10 cellular contexts compared by ENCODE assay signal in genomic region chr18:21004721-21005120, GRCh38.
DNase-seq lines count a peak whose midpoint lies in the region; ATAC-seq and TF ChIP-seq lines count a peak whose summit lies in the region.
"Had no signal": no experiment of that assay in that cellular context is flagged by ENCODE, and none has a peak within 500 bp of the region (broad histone marks: within the 10 kb centered on the region; RNA-seq: fewer than 3 reads in every experiment).

No MANE protein-coding gene starts in this region.

- H3K4me3 ChIP-seq in cardiac fibroblast (replicated peaks in 1 of 2; ENCODE audit: low read depth in 2 of 2, low read length in 2 of 2) = no peak overlapping the region
- no peak overlapping the region for H3K4me3 ChIP-seq in lower lobe of right lung
- H3K4me3 ChIP-seq: ovary had no signal

- ATAC-seq in lower lobe of right lung (peak; percentile 84 to 92), GM19397 (IDR thresholded peaks at IDR 0.05; ENCODE audit: unreplicated experiment) (no peak)

- peaks cover 19% of the 10 kb centered on the region for H3K4me1 ChIP-seq in lower lobe of right lung

- peaks cover 10% of the 10 kb centered on the region for H3K36me3 Mint-ChIP-seq in IgD-negative memory B cell
- H3K36me3 Mint-ChIP-seq in nephron progenitor cell (ENCODE audit: low read depth) = peaks cover 80% of the 10 kb centered on the region

- H3K27ac ChIP-seq in lower lobe of right lung (peak overlapping the region; percentile 42), substantia nigra (ENCODE audit: low read depth, low read length, poor library complexity, severe bottlenecking) (no peak overlapping the region)

- H3K27me3 Mint-ChIP-seq in IgD-negative memory B cell = no peaks in the 10 kb centered on the region
- H3K27me3 Mint-ChIP-seq in nephron progenitor cell (ENCODE audit: low read depth, poor library complexity) = no peaks in the 10 kb centered on the region

- peak; percentile 37 for DNase-seq in A172 (ENCODE audit: low spot score)
- DNase-seq in cardiac fibroblast (ENCODE audit: low read depth in 2 of 2) = peak; percentile 96 to 98
- no peak for DNase-seq in lower lobe of right lung
- no peak for DNase-seq in substantia nigra (lab: John Stamatoyannopoulos, UW)
- no peak for DNase-seq in cerebellar nuclear complex (lab: John Stamatoyannopoulos, UW)
- DNase-seq in nephron progenitor cell = no peak
- DNase-seq: DMS 273 treated with DMSO at 0.1 percent for 48 hours had no signal

- no peaks in the 10 kb centered on the region for H3K27me3 ChIP-seq in lower lobe of right lung (ENCODE audit: low read depth)
- H3K27me3 ChIP-seq: ovary had no signal

- H3K9me3 ChIP-seq in lower lobe of right lung = no peaks in the 10 kb centered on the region
- H3K9me3 ChIP-seq: ovary had no signal

- H3K27ac Mint-ChIP-seq in IgD-negative memory B cell = peak overlapping the region in 2 of 3 donors; percentile 55 to 82
- H3K27ac Mint-ChIP-seq in nephron progenitor cell = no peak overlapping the region

- H3K36me3 ChIP-seq in lower lobe of right lung = peaks cover 63% of the 10 kb centered on the region
- H3K36me3 ChIP-seq: ovary had no signal

- peaks cover 2 to 5% (median 2%) of the 10 kb centered on the region in 3 donors for H3K4me1 Mint-ChIP-seq in IgD-negative memory B cell
- no peaks in the 10 kb centered on the region for H3K4me1 Mint-ChIP-seq in nephron progenitor cell

- H3K9me3 Mint-ChIP-seq in IgD-negative memory B cell (no peaks in the 10 kb centered on the region), nephron progenitor cell (peaks cover 4% of the 10 kb centered on the region)

- H3K4me3 Mint-ChIP-seq in IgD-negative memory B cell = no peak overlapping the region
- no peak overlapping the region for H3K4me3 Mint-ChIP-seq in nephron progenitor cell

- intact Hi-C loops in lower lobe of right lung (cut with DNase I) = no loop called here

- TF ChIP-seq CTCF in cardiac fibroblast (IDR thresholded peaks at IDR 0.05; ENCODE audit: low read depth, low read length) (no peak), lower lobe of right lung (IDR thresholded peaks at IDR 0.05) (no peak), nephron progenitor cell (IDR thresholded peaks at IDR 0.05) (no peak)

Comparison
In these comparisons a context has a peak if more than half of its experiments do, and no peak if none do; other contexts are left out.
1. DNase-seq: peak in A172 (single experiment) and cardiac fibroblast (2 of 2); none in lower lobe of right lung (single experiment), substantia nigra (0 of 49), cerebellar nuclear complex (0 of 2) and nephron progenitor cell (single experiment).